ENCODE assay signal across 17 cellular contexts in the genomic region with DNA sequence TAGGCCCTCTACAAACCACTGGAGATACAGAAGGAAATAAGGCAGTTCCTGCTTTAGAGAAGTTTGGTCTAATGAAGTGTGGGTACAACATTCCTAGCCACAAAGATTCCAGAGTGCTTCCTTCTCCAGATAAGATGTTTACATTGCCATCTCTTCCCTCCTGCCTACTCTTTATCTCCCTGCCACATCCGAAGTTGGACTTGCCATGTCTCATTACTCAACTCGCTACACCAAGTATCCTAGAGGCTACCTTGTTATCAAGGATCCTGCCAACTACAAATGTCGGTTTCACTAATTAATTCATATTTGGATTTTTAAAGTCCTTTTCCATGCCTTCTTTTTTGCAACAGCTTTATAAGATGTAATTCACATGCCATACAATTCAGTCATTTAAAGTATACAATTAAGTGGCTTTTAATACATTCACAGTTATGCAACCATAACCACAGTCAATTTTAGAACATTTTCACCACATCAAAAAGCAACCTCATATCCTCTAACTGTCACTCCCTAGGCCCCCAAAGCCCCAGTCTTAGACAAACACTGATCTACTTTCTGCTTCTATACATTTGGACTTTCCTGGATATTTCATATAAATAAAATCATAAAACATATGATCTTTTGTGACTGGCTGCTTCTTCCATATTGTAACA. TPM values are rescaled to one million over a fixed set of nuclear protein-coding genes. Genes with fewer than 3 reads are reported as not detected.
DNase-seq lines count a peak whose midpoint lies in the region; ATAC-seq, FAIRE-seq and TF ChIP-seq lines count a peak whose summit lies in the region.
"Had no signal": no experiment of that assay in that cellular context is flagged by ENCODE, and none has a peak within 500 bp of the region (broad histone marks: within the 10 kb centered on the region; RNA-seq: fewer than 3 reads in every experiment).

No MANE protein-coding gene starts in this region.

- H3K9ac ChIP-seq in Loucy (ENCODE audit: low read depth, low read length, poor library complexity, severe bottlenecking), result peak overlapping the region; percentile 45

- TF ChIP-seq EP300 in suprapubic skin (IDR thresholded peaks at IDR 0.05), result no peak

- H3K27me3 ChIP-seq in Loucy (ENCODE audit: insufficient read depth, low read length, poor library complexity, severe bottlenecking), result no peaks in the 10 kb centered on the region
- H3K27me3 ChIP-seq in suprapubic skin, result no peaks in the 10 kb centered on the region
- H3K27me3 ChIP-seq: breast epithelium, MG63, SJSA1 had no signal

- H3K4me1 ChIP-seq in Loucy (ENCODE audit: insufficient read depth, low read length, poor library complexity, severe bottlenecking) (peaks cover 51% of the 10 kb centered on the region), mucosa of descending colon (ENCODE audit: low read depth) (no peaks in the 10 kb centered on the region), suprapubic skin (no peaks in the 10 kb centered on the region)
- H3K4me1 ChIP-seq: breast epithelium, SJSA1 had no signal

- H3F3A ChIP-seq in Loucy (ENCODE audit: low read depth), result peaks cover 7% of the 10 kb centered on the region

- TF ChIP-seq CTCF in Loucy (conservative IDR thresholded peaks at IDR 0.05; ENCODE audit: low read length), result no peak
- TF ChIP-seq CTCF in mucosa of descending colon (IDR thresholded peaks at IDR 0.05), result no peak
- TF ChIP-seq CTCF in suprapubic skin (IDR thresholded peaks at IDR 0.05), result no peak

- no peaks in the 10 kb centered on the region for H3K9me2 ChIP-seq in Loucy (replicated peaks; ENCODE audit: low read depth, low read length)

- H3K9me3 ChIP-seq in Loucy (ENCODE audit: insufficient read depth, low read depth, low read length) (peaks cover 3% of the 10 kb centered on the region; the same call in 1 of the 2 replicates), mucosa of descending colon (no peaks in the 10 kb centered on the region), suprapubic skin (no peaks in the 10 kb centered on the region)
- H3K9me3 ChIP-seq: breast epithelium, MG63, SJSA1 had no signal

- DNase-seq in Daoy (ENCODE audit: low read depth) (peak; percentile 47), SW480 (ENCODE audit: low spot score) (peak; percentile 31), mucosa of descending colon (no peak), suprapubic skin (ENCODE audit: low spot score in 2 of 2) (no peak), RCC 7860 (ENCODE audit: low spot score) (no peak), islet precursor cell (no peak)
- DNase-seq: activated B cell treated with CpG ODN at 0.5 μM for 24 hours; activated T-cell treated with anti-CD3 and anti-CD28 coated beads, Interleukin-2, amount 50 U/mL, for 24 hours; effector CD4-positive, alpha-beta T cell; mesenchymal stem cell; MG63; occipital lobe; small intestine had no signal

- no peak overlapping the region for H2AFZ ChIP-seq in Loucy (ENCODE audit: low read length)

- ATAC-seq in mucosa of descending colon (peak; percentile 31), GM19328 (IDR thresholded peaks at IDR 0.05; ENCODE audit: unreplicated experiment) (no peak)

- FAIRE-seq in RCC 7860 (lab: Jason Lieb, UNC), result no peak

- no peaks in the 10 kb centered on the region for H3K36me3 ChIP-seq in Loucy (ENCODE audit: insufficient read depth, low read length)
- H3K36me3 ChIP-seq in mucosa of descending colon (ENCODE audit: low read depth), result no peaks in the 10 kb centered on the region
- H3K36me3 ChIP-seq in suprapubic skin, result no peaks in the 10 kb centered on the region
- H3K36me3 ChIP-seq: breast epithelium, MG63, SJSA1 had no signal

- H3K79me2 ChIP-seq in Loucy (ENCODE audit: insufficient read depth, low read length), result no peaks in the 10 kb centered on the region

- H3K4me2 ChIP-seq in Loucy (ENCODE audit: low read depth, low read length, poor library complexity, severe bottlenecking), result peak overlapping the region; percentile 73

- TF ChIP-seq POLR2A in suprapubic skin (IDR thresholded peaks at IDR 0.05), result no peak

- no peak overlapping the region for H3K27ac ChIP-seq in suprapubic skin
- H3K27ac ChIP-seq: breast epithelium, SJSA1 had no signal

- H3K4me3 ChIP-seq in Loucy (ENCODE audit: low read length, poor library complexity, severe bottlenecking) (peak overlapping the region; percentile 65), mucosa of descending colon (no peak overlapping the region), suprapubic skin (no peak overlapping the region)
- H3K4me3 ChIP-seq: breast epithelium, MG63, SJSA1 had no signal

- H4K20me1 ChIP-seq in Loucy (ENCODE audit: insufficient read depth, low read length, poor library complexity, severe bottlenecking), result no peaks in the 10 kb centered on the region

- 69% methylated on average over 3 of the region's 3 CpGs for WGBS in suprapubic skin

- intact Hi-C loops in mucosa of descending colon (cut with DNase I, micrococcal nuclease), result no loop called here

RNA-seq across cellular contexts. Expression of a gene that starts 53.7 kb away (rescaled TPM):
- total RNA-seq in Daoy (2014; rRNA removed; shearing (Covaris generic)), result not detected in 2 replicates
- 1 to 10 TPM in 2 of 3 donors, under 1 TPM in 1; 0.96 to 1.8 (median 1.5) TPM for total RNA-seq in mucosa of descending colon
- total RNA-seq in suprapubic skin, result 100 to 1,000 TPM in 3 of 4 donors, 10 to 100 TPM in 1; 22.4 to 253 (median 192) TPM
- total RNA-seq: activated B cell treated with CpG ODN at 0.5 μM for 24 hours, occipital lobe, SJSA1 had no signal

Comparison
In these comparisons a context has a peak if more than half of its experiments do, and no peak if none do; other contexts are left out.
1. DNase-seq: peak in Daoy (single experiment) and SW480 (single experiment); none in mucosa of descending colon (0 of 3), suprapubic skin (0 of 2), RCC 7860 (single experiment) and islet precursor cell (single experiment).
2. RNA of a gene that starts 53.7 kb away (total RNA-seq): 22.4 to 253 TPM in suprapubic skin; 0.96 to 1.8 TPM in mucosa of descending colon and not detected in Daoy; every median in the first group is over 4 times any median in the second.